Comparison of ENCODE assay signal across 26 cellular contexts in genomic region chr10:31789555-31789954, GRCh38.
"Had no signal": no experiment of that assay in that cellular context is flagged by ENCODE, and none has a peak within 500 bp of the region (broad histone marks: within the 10 kb centered on the region; RNA-seq: fewer than 3 reads in every experiment).

No MANE protein-coding gene starts in this region.

- H3K27ac ChIP-seq: adrenal gland, body of pancreas, heart left ventricle, left ventricle myocardium inferior, right atrium auricular region, stomach, thyroid gland, upper lobe of right lung had no signal

- H3K36me3 ChIP-seq: adrenal gland, heart left ventricle, left ventricle myocardium inferior, right atrium auricular region, stomach, thyroid gland, upper lobe of right lung had no signal

- DNase-seq: activated CD4-positive, alpha-beta memory T cell treated with anti-CD3 and anti-CD28 coated beads for 36 hours; activated CD4-positive, alpha-beta T cell treated with anti-CD3 and anti-CD28 coated beads, Interleukin-2, amount 10 ng/mL, durations not matched to agents 24 days and 14 days; activated CD4-positive, CD25-positive, alpha-beta regulatory T cell treated with anti-CD3 and anti-CD28 coated beads, Interleukin-2, amount 50 U/mL, for 72 hours; activated naive CD4-positive, alpha-beta T cell; activated T-cell treated with anti-CD3 and anti-CD28 coated beads for 4 hours; activated T-cell treated with anti-CD3 and anti-CD28 coated beads, Interleukin-2, amount 50 U/mL, for 72 hours; adrenal gland; body of pancreas; cortex of kidney; foreskin fibroblast; heart left ventricle; hypothalamus; left ventricle myocardium inferior; mucosa of descending colon; stimulated activated CD4-positive, alpha-beta T cell treated with anti-CD3 and anti-CD28 coated beads, Interleukin-1b, Interleukin-23, amount 100 ng/mL, for 48 hours; stimulated activated CD4-positive, alpha-beta T cell treated with anti-CD3 and anti-CD28 coated beads, Interleukin-4, amount 100 ng/mL, for 4 hours; stimulated activated CD8-positive, alpha-beta memory T cell treated with anti-CD3 and anti-CD28 coated beads, Interleukin-4, amount 100 ng/mL, for 48 hours; stomach; thyroid gland; upper lobe of right lung had no signal

- H3K36me3 Mint-ChIP-seq: activated CD4-positive, alpha-beta memory T cell treated with anti-CD3 and anti-CD28 coated beads for 36 hours; activated naive CD4-positive, alpha-beta T cell treated with anti-CD3 and anti-CD28 coated beads, Interleukin-2, amount 50 U/mL, for 72 hours had no signal

- H3K4me1 ChIP-seq: adrenal gland, body of pancreas, heart left ventricle, left ventricle myocardium inferior, right atrium auricular region, stomach, thyroid gland, upper lobe of right lung had no signal

- H3K4me2 ChIP-seq: smooth muscle cell had no signal

- ATAC-seq: activated naive CD4-positive, alpha-beta T cell treated with anti-CD3 and anti-CD28 coated beads, Interleukin-2, amount 50 U/mL, for 72 hours; activated T-cell treated with anti-CD3 and anti-CD28 coated beads, Interleukin-2, amount 50 U/mL, for 72 hours; body of pancreas; esophagus mucosa; heart left ventricle; mucosa of descending colon; stimulated activated memory B cell treated with anti-CD40 and anti-IgM and Interleukin-4, amounts not matched to agents 10 μg/mL and 1 μg/mL and 100 μg/mL, for 72 hours; upper lobe of right lung had no signal

- H3K4me3 Mint-ChIP-seq: activated CD4-positive, alpha-beta memory T cell treated with anti-CD3 and anti-CD28 coated beads for 36 hours; activated CD4-positive, alpha-beta T cell treated with anti-CD3 and anti-CD28 coated beads, Interleukin-2, amount 10 ng/mL, durations not matched to agents 24 days and 14 days; activated T-cell treated with anti-CD3 and anti-CD28 coated beads, Interleukin-2, amount 50 U/mL, for 72 hours; stimulated activated memory B cell treated with anti-CD40 and anti-IgM and Interleukin-4, amounts not matched to agents 10 μg/mL and 1 μg/mL and 100 μg/mL, for 72 hours had no signal

- H3K27ac Mint-ChIP-seq: activated CD4-positive, alpha-beta memory T cell treated with anti-CD3 and anti-CD28 coated beads for 36 hours; activated CD4-positive, alpha-beta T cell treated with anti-CD3 and anti-CD28 coated beads, Interleukin-2, amount 10 ng/mL, durations not matched to agents 24 days and 14 days; activated naive CD4-positive, alpha-beta T cell treated with anti-CD3 and anti-CD28 coated beads, Interleukin-2, amount 50 U/mL, for 72 hours; activated T-cell treated with anti-CD3 and anti-CD28 coated beads, Interleukin-2, amount 50 U/mL, for 72 hours; stimulated activated memory B cell treated with anti-CD40 and anti-IgM and Interleukin-4, amounts not matched to agents 10 μg/mL and 1 μg/mL and 100 μg/mL, for 72 hours had no signal

- H3K27me3 ChIP-seq: adrenal gland, body of pancreas, heart left ventricle, right atrium auricular region, stomach, thyroid gland, upper lobe of right lung had no signal

- H3K4me1 Mint-ChIP-seq: activated CD4-positive, alpha-beta T cell treated with anti-CD3 and anti-CD28 coated beads, Interleukin-2, amount 10 ng/mL, durations not matched to agents 24 days and 14 days; stimulated activated memory B cell treated with anti-CD40 and anti-IgM and Interleukin-4, amounts not matched to agents 10 μg/mL and 1 μg/mL and 100 μg/mL, for 72 hours had no signal

- H3K4me3 ChIP-seq: adrenal gland, body of pancreas, heart left ventricle, left ventricle myocardium inferior, lung, mucosa of descending colon, right atrium auricular region, smooth muscle cell, stomach, thyroid gland, upper lobe of right lung had no signal

- H3K9me3 ChIP-seq: adrenal gland, body of pancreas, left ventricle myocardium inferior, mucosa of descending colon, right atrium auricular region, stomach, thyroid gland, upper lobe of right lung had no signal
